Comparison of ENCODE assay signal across 8 cellular contexts in the genomic region with DNA sequence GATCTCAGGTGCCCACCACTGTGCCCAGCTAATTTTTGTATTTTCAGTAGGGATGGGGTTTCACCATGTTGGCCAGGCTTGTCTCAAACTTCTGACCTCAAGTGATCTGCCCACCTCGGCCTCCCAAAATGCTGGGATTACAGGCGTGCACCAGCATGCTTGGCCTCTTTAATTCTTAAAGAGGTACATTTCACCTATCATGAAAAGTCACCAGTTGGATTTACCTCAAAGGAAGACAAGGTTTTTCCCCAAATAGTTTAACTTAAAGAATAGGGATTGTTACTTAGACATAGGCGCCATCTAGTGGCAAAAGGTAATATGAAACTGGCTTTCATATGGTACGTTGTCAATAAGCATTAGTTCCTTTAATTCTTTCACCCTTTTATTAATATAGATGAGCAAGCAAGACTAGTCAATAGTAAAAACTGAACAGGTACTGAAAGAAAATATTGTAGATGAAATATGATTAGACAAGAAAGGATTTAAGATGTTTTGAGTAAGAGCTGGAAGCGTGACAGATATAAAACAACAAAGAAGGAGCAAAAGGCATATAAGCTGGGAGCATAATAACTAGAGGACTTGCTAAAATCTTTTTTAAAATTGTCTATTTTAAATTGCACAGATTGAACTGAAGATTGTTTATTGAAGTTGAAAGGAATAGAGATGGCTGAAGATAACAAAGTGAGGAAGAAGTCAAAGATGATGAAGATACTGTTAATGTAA. TPM values are rescaled to one million over a fixed set of nuclear protein-coding genes. Genes with fewer than 3 reads are reported as not detected.
A peak's percentile ranks its signal among the peaks of the same experiment; 100 is the strongest.
DNase-seq lines count a peak whose midpoint lies in the region; ATAC-seq, FAIRE-seq and TF ChIP-seq lines count a peak whose summit lies in the region.

No MANE protein-coding gene starts in this region.

- peak; percentile 42 for TF ChIP-seq CTCF in bronchial epithelial cell (IDR thresholded peaks at IDR 0.05; ENCODE audit: insufficient read depth, low read length, severe bottlenecking)

- peaks cover 2% of the 10 kb centered on the region for H3K4me1 Mint-ChIP-seq in activated CD4-positive, alpha-beta T cell treated with anti-CD3 and anti-CD28 coated beads, Interleukin-2, amount 10 ng/mL, durations not matched to agents 24 days and 14 days

- no peak for FAIRE-seq in bronchial epithelial cell (lab: Jason Lieb, UNC)

- DNase-seq in activated CD4-positive, alpha-beta T cell treated with anti-CD3 and anti-CD28 coated beads, Interleukin-2, amount 10 ng/mL, durations not matched to agents 24 days and 14 days, result peak; percentile 83
- DNase-seq in activated CD4-positive, alpha-beta T cell treated with anti-CD3 and anti-CD28 coated beads, Interleukin-2, amount 50 U/mL, for 48 hours, result no peak
- peak; percentile 20 for DNase-seq in HS-27A (ENCODE audit: low read depth)
- DNase-seq in NOMO-1 treated with DMSO at 0.1 percent for 48 hours (lab: John Stamatoyannopoulos, UW; ENCODE audit: unreplicated experiment), result peak; percentile 54
- peak; percentile 69 for DNase-seq in bronchial epithelial cell (ENCODE audit: low read depth)
- peak; percentile 72 to 76 for DNase-seq in lung microvascular endothelial cell (ENCODE audit: low read depth in 2 of 2)
- DNase-seq in activated effector memory CD4-positive, alpha-beta T cell treated with Interleukin-2 at 50 U/mL for 16 hours, result no peak

- no peaks in the 10 kb centered on the region for H3K27me3 ChIP-seq in bronchial epithelial cell (ENCODE audit: control insufficient read depth, insufficient read depth, low read length)

- peaks cover 17% of the 10 kb centered on the region for H3K27me3 Mint-ChIP-seq in activated CD4-positive, alpha-beta T cell treated with anti-CD3 and anti-CD28 coated beads, Interleukin-2, amount 10 ng/mL, durations not matched to agents 24 days and 14 days

- H3K9me3 Mint-ChIP-seq in activated CD4-positive, alpha-beta T cell treated with anti-CD3 and anti-CD28 coated beads, Interleukin-2, amount 10 ng/mL, durations not matched to agents 24 days and 14 days, result no peaks in the 10 kb centered on the region

- intact Hi-C loops in activated CD4-positive, alpha-beta T cell treated with anti-CD3 and anti-CD28 coated beads, Interleukin-2, amount 10 ng/mL, durations not matched to agents 24 days and 14 days (cut with micrococcal nuclease), result loop anchor here (1.0 to 10.0 kb wide), 4 partner anchors 35 to 672 kb away; no protein-coding TSS in a partner anchor

- no peak overlapping the region for H3K4me3 ChIP-seq in bronchial epithelial cell (ENCODE audit: low read depth, low read length)

- ATAC-seq in GM21360 (IDR thresholded peaks at IDR 0.05; ENCODE audit: unreplicated experiment), result peak; percentile 78

- H3K36me3 Mint-ChIP-seq in activated CD4-positive, alpha-beta T cell treated with anti-CD3 and anti-CD28 coated beads, Interleukin-2, amount 10 ng/mL, durations not matched to agents 24 days and 14 days (ENCODE audit: low read depth), result no peaks in the 10 kb centered on the region

- no peak overlapping the region for H3K4me3 Mint-ChIP-seq in activated CD4-positive, alpha-beta T cell treated with anti-CD3 and anti-CD28 coated beads, Interleukin-2, amount 10 ng/mL, durations not matched to agents 24 days and 14 days

- no peak overlapping the region for H3K27ac Mint-ChIP-seq in activated CD4-positive, alpha-beta T cell treated with anti-CD3 and anti-CD28 coated beads, Interleukin-2, amount 10 ng/mL, durations not matched to agents 24 days and 14 days

- H3K36me3 ChIP-seq in bronchial epithelial cell (ENCODE audit: control insufficient read depth, insufficient read depth, low read length), result no peaks in the 10 kb centered on the region

RNA-seq across cellular contexts. Expression of gene PSMD14, which starts 35.0 kb away (rescaled TPM):
- 111 and 113 TPM in 2 replicates for total RNA-seq in activated CD4-positive, alpha-beta T cell treated with anti-CD3 and anti-CD28 coated beads, Interleukin-2, amount 10 ng/mL, durations not matched to agents 24 days and 14 days
- 130 and 156 TPM in 2 replicates for total RNA-seq in bronchial epithelial cell
- 47.0 and 63.0 TPM in 2 replicates for total RNA-seq in lung microvascular endothelial cell

Comparison
In these comparisons a context has a peak if more than half of its experiments do, and no peak if none do; other contexts are left out.
1. DNase-seq: peak in activated CD4-positive, alpha-beta T cell treated with anti-CD3 and anti-CD28 coated beads, Interleukin-2, amount 10 ng/mL, durations not matched to agents 24 days and 14 days (single experiment), HS-27A (single experiment), NOMO-1 treated with DMSO at 0.1 percent for 48 hours (single experiment), bronchial epithelial cell (single experiment) and lung microvascular endothelial cell (2 of 2); none in activated CD4-positive, alpha-beta T cell treated with anti-CD3 and anti-CD28 coated beads, Interleukin-2, amount 50 U/mL, for 48 hours (0 of 2) and activated effector memory CD4-positive, alpha-beta T cell treated with Interleukin-2 at 50 U/mL for 16 hours (single experiment).